In genomic region chr2:10240911-10241610, GRCh38 we compare ENCODE assay signal across 10 cellular contexts.
"Had no signal": no experiment of that assay in that cellular context is flagged by ENCODE, and none has a peak within 500 bp of the region (broad histone marks: within the 10 kb centered on the region; RNA-seq: fewer than 3 reads in every experiment).

No MANE protein-coding gene starts in this region.

- H3K79me2 ChIP-seq: hepatocyte had no signal

- H2AFZ ChIP-seq: hepatocyte, neural progenitor cell had no signal

- DNase-seq: activated CD4-positive, alpha-beta T cell treated with anti-CD3 and anti-CD28 coated beads, Interleukin-2, amount 50 U/mL, for 4 hours; activated CD4-positive, CD25-positive, alpha-beta regulatory T cell treated with anti-CD3 and anti-CD28 coated beads, Interleukin-2, amount 50 U/mL, for 72 hours; activated naive CD4-positive, alpha-beta T cell treated with anti-CD3 and anti-CD28 coated beads for 36 hours; activated T-cell treated with anti-CD3 and anti-CD28 coated beads, Interleukin-2, amount 50 U/mL, for 1 hour; retina had no signal

- H3K36me3 ChIP-seq: cardiac muscle cell, neural progenitor cell had no signal

- H3K4me2 ChIP-seq: hepatocyte, neural progenitor cell, smooth muscle cell had no signal

- H3K27ac ChIP-seq: cardiac muscle cell, hepatocyte, neural progenitor cell had no signal

- H3K27me3 ChIP-seq: cardiac muscle cell, hepatocyte, neural progenitor cell had no signal

- H3K4me3 ChIP-seq: cardiac muscle cell, hepatocyte, neural progenitor cell, smooth muscle cell had no signal

- ATAC-seq: esophagus mucosa had no signal

- H3K9ac ChIP-seq: neural progenitor cell had no signal
